ENCODE assay signal across 1 cellular context in the genomic region with DNA sequence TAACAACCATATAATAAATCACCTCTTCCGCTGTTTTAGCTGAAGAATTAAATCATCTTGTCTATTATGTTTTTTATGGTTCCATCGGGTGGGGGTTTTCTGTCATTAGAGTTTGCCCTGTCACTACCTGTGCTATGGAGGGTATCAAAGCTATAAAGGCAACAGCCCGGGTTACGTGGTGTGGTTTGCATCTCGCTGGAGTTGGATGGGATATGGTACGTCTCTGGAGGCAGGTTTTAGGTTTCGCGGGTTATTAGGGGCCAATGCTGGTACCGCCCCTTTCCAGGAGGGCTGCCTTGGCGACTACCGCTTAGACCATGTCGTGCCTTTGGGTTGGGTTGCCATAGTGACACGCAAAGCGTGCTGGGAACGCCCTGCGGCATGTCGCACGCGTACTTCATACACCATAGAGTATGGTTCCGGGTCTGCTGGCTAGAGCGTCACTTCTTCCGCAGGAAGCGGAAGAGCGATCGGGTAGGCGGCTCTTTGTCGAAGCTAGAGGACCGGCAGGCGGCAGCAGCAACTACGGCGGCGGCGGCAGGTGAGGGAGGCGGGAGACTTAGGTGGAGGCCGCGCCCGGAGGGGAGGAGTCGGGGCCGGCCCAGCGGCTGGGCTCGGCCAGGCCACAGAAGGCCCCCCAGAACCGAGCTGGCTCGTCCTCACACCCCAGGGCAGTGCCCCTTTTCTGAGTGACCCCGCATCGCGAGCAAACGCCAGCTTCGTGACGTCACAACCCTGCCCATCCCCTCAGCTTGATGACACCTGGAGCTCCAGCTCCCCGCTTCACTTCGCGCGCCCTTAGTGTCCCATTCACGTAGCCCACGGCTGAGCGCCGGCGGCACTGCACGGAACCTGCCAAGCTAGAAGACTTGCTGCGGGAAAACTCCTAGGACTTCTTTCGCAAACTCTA.
TF ChIP-seq lines count a peak whose summit lies in the region.

A gene with protein sequence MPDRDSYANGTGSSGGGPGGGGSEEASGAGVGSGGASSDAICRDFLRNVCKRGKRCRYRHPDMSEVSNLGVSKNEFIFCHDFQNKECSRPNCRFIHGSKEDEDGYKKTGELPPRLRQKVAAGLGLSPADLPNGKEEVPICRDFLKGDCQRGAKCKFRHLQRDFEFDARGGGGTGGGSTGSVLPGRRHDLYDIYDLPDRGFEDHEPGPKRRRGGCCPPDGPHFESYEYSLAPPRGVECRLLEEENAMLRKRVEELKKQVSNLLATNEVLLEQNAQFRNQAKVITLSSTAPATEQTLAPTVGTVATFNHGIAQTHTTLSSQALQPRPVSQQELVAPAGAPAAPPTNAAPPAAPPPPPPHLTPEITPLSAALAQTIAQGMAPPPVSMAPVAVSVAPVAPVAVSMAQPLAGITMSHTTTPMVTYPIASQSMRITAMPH (plus strand): TSS at position 489 of the 910 bp plus-strand sequence. CDS start 2,297 bp downstream, outside the sequence.

TF ChIP-seq in K562, 482 proteins besides CTCF, POLR2A, EP300 and RAD21 (continued from another document and continues in another):
- TF ChIP-seq, protein P1, sequence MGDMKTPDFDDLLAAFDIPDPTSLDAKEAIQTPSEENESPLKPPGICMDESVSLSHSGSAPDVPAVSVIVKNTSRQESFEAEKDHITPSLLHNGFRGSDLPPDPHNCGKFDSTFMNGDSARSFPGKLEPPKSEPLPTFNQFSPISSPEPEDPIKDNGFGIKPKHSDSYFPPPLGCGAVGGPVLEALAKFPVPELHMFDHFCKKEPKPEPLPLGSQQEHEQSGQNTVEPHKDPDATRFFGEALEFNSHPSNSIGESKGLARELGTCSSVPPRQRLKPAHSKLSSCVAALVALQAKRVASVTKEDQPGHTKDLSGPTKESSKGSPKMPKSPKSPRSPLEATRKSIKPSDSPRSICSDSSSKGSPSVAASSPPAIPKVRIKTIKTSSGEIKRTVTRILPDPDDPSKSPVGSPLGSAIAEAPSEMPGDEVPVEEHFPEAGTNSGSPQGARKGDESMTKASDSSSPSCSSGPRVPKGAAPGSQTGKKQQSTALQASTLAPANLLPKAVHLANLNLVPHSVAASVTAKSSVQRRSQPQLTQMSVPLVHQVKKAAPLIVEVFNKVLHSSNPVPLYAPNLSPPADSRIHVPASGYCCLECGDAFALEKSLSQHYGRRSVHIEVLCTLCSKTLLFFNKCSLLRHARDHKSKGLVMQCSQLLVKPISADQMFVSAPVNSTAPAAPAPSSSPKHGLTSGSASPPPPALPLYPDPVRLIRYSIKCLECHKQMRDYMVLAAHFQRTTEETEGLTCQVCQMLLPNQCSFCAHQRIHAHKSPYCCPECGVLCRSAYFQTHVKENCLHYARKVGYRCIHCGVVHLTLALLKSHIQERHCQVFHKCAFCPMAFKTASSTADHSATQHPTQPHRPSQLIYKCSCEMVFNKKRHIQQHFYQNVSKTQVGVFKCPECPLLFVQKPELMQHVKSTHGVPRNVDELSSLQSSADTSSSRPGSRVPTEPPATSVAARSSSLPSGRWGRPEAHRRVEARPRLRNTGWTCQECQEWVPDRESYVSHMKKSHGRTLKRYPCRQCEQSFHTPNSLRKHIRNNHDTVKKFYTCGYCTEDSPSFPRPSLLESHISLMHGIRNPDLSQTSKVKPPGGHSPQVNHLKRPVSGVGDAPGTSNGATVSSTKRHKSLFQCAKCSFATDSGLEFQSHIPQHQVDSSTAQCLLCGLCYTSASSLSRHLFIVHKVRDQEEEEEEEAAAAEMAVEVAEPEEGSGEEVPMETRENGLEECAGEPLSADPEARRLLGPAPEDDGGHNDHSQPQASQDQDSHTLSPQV (IDR thresholded peaks at IDR 0.05): no peak
- TF ChIP-seq, protein P2, sequence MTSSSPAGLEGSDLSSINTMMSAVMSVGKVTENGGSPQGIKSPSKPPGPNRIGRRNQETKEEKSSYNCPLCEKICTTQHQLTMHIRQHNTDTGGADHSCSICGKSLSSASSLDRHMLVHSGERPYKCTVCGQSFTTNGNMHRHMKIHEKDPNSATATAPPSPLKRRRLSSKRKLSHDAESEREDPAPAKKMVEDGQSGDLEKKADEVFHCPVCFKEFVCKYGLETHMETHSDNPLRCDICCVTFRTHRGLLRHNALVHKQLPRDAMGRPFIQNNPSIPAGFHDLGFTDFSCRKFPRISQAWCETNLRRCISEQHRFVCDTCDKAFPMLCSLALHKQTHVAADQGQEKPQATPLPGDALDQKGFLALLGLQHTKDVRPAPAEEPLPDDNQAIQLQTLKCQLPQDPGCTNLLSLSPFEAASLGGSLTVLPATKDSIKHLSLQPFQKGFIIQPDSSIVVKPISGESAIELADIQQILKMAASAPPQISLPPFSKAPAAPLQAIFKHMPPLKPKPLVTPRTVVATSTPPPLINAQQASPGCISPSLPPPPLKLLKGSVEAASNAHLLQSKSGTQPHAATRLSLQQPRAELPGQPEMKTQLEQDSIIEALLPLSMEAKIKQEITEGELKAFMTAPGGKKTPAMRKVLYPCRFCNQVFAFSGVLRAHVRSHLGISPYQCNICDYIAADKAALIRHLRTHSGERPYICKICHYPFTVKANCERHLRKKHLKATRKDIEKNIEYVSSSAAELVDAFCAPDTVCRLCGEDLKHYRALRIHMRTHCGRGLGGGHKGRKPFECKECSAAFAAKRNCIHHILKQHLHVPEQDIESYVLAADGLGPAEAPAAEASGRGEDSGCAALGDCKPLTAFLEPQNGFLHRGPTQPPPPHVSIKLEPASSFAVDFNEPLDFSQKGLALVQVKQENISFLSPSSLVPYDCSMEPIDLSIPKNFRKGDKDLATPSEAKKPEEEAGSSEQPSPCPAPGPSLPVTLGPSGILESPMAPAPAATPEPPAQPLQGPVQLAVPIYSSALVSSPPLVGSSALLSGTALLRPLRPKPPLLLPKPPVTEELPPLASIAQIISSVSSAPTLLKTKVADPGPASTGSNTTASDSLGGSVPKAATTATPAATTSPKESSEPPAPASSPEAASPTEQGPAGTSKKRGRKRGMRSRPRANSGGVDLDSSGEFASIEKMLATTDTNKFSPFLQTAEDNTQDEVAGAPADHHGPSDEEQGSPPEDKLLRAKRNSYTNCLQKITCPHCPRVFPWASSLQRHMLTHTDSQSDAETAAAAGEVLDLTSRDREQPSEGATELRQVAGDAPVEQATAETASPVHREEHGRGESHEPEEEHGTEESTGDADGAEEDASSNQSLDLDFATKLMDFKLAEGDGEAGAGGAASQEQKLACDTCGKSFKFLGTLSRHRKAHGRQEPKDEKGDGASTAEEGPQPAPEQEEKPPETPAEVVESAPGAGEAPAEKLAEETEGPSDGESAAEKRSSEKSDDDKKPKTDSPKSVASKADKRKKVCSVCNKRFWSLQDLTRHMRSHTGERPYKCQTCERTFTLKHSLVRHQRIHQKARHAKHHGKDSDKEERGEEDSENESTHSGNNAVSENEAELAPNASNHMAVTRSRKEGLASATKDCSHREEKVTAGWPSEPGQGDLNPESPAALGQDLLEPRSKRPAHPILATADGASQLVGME (CRISPR knock-in tag; IDR thresholded peaks at IDR 0.05): peak; percentile 61; the same call in 1 of the 2 replicates
- TF ChIP-seq ETV5 (CRISPR knock-in tag; IDR thresholded peaks at IDR 0.05; ENCODE audit: low read depth) (peak; percentile 96), SMARCE1 (IDR thresholded peaks at IDR 0.05) (no peak), CCAR2 (IDR thresholded peaks at IDR 0.05; ENCODE audit: low read depth, low read length) (no peak), ZBTB7A (IDR thresholded peaks at IDR 0.05; ENCODE audit: borderline replicate concordance, control insufficient read depth, low read depth, low read length) (no peak), PHF21A (IDR thresholded peaks at IDR 0.05; ENCODE audit: borderline replicate concordance, low read depth) (peak; percentile 8; the same call in 1 of the 2 replicates), GTF2A2 (tag; IDR thresholded peaks at IDR 0.05) (no peak), SIX5 (IDR thresholded peaks at IDR 0.05; ENCODE audit: borderline replicate concordance in 1 of 2, insufficient read depth in 1 of 2, low read depth in 1 of 2, low read length in 2 of 2) (peak; percentile 29 to 36; a peak in 2 of 4 replicates), XRCC3 (IDR thresholded peaks at IDR 0.05) (no peak), ZNF764 (CRISPR knock-in tag; IDR thresholded peaks at IDR 0.05; ENCODE audit: low read depth) (peak; percentile 90; the same call in 1 of the 2 replicates), ZNF507 (tag; conservative IDR thresholded peaks at IDR 0.05) (no peak), BRF1 (IDR thresholded peaks at IDR 0.05; ENCODE audit: borderline replicate concordance, extremely low read depth, insufficient read length) (no peak), PML (IDR thresholded peaks at IDR 0.05; ENCODE audit: low read length) (peak; percentile 87)
- TF ChIP-seq, protein P3, sequence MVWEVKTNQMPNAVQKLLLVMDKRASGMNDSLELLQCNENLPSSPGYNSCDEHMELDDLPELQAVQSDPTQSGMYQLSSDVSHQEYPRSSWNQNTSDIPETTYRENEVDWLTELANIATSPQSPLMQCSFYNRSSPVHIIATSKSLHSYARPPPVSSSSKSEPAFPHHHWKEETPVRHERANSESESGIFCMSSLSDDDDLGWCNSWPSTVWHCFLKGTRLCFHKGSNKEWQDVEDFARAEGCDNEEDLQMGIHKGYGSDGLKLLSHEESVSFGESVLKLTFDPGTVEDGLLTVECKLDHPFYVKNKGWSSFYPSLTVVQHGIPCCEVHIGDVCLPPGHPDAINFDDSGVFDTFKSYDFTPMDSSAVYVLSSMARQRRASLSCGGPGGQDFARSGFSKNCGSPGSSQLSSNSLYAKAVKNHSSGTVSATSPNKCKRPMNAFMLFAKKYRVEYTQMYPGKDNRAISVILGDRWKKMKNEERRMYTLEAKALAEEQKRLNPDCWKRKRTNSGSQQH (CRISPR knock-in tag; IDR thresholded peaks at IDR 0.05): peak; percentile 98
- TF ChIP-seq, protein P4, sequence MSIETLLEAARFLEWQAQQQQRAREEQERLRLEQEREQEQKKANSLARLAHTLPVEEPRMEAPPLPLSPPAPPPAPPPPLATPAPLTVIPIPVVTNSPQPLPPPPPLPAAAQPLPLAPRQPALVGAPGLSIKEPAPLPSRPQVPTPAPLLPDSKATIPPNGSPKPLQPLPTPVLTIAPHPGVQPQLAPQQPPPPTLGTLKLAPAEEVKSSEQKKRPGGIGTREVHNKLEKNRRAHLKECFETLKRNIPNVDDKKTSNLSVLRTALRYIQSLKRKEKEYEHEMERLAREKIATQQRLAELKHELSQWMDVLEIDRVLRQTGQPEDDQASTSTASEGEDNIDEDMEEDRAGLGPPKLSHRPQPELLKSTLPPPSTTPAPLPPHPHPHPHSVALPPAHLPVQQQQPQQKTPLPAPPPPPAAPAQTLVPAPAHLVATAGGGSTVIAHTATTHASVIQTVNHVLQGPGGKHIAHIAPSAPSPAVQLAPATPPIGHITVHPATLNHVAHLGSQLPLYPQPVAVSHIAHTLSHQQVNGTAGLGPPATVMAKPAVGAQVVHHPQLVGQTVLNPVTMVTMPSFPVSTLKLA (conservative IDR thresholded peaks at IDR 0.05): peak; percentile 97 to 98
- TF ChIP-seq, protein P5, sequence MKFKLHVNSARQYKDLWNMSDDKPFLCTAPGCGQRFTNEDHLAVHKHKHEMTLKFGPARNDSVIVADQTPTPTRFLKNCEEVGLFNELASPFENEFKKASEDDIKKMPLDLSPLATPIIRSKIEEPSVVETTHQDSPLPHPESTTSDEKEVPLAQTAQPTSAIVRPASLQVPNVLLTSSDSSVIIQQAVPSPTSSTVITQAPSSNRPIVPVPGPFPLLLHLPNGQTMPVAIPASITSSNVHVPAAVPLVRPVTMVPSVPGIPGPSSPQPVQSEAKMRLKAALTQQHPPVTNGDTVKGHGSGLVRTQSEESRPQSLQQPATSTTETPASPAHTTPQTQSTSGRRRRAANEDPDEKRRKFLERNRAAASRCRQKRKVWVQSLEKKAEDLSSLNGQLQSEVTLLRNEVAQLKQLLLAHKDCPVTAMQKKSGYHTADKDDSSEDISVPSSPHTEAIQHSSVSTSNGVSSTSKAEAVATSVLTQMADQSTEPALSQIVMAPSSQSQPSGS (CRISPR knock-in tag; IDR thresholded peaks at IDR 0.05): no peak
- TF ChIP-seq, protein P6, sequence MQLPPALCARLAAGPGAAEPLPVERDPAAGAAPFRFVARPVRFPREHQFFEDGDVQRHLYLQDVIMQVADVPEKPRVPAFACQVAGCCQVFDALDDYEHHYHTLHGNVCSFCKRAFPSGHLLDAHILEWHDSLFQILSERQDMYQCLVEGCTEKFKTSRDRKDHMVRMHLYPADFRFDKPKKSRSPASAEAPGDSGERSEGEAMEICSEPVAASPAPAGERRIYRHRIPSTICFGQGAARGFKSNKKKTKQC (CRISPR knock-in tag; IDR thresholded peaks at IDR 0.05): no peak; the same call in 1 of the 2 replicates
- TF ChIP-seq, protein P7, sequence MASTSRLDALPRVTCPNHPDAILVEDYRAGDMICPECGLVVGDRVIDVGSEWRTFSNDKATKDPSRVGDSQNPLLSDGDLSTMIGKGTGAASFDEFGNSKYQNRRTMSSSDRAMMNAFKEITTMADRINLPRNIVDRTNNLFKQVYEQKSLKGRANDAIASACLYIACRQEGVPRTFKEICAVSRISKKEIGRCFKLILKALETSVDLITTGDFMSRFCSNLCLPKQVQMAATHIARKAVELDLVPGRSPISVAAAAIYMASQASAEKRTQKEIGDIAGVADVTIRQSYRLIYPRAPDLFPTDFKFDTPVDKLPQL (IDR thresholded peaks at IDR 0.05; ENCODE audit: extremely low read depth, insufficient read length): peak; percentile 44
- TF ChIP-seq, protein P8, sequence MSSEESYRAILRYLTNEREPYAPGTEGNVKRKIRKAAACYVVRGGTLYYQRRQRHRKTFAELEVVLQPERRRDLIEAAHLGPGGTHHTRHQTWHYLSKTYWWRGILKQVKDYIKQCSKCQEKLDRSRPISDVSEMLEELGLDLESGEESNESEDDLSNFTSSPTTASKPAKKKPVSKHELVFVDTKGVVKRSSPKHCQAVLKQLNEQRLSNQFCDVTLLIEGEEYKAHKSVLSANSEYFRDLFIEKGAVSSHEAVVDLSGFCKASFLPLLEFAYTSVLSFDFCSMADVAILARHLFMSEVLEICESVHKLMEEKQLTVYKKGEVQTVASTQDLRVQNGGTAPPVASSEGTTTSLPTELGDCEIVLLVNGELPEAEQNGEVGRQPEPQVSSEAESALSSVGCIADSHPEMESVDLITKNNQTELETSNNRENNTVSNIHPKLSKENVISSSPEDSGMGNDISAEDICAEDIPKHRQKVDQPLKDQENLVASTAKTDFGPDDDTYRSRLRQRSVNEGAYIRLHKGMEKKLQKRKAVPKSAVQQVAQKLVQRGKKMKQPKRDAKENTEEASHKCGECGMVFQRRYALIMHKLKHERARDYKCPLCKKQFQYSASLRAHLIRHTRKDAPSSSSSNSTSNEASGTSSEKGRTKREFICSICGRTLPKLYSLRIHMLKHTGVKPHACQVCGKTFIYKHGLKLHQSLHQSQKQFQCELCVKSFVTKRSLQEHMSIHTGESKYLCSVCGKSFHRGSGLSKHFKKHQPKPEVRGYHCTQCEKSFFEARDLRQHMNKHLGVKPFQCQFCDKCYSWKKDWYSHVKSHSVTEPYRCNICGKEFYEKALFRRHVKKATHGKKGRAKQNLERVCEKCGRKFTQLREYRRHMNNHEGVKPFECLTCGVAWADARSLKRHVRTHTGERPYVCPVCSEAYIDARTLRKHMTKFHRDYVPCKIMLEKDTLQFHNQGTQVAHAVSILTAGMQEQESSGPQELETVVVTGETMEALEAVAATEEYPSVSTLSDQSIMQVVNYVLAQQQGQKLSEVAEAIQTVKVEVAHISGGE (CRISPR knock-in tag; IDR thresholded peaks at IDR 0.05): peak in 1 of 3 experiments; percentile 88; a peak in 3 of 6 replicates
- TF ChIP-seq, protein P9, sequence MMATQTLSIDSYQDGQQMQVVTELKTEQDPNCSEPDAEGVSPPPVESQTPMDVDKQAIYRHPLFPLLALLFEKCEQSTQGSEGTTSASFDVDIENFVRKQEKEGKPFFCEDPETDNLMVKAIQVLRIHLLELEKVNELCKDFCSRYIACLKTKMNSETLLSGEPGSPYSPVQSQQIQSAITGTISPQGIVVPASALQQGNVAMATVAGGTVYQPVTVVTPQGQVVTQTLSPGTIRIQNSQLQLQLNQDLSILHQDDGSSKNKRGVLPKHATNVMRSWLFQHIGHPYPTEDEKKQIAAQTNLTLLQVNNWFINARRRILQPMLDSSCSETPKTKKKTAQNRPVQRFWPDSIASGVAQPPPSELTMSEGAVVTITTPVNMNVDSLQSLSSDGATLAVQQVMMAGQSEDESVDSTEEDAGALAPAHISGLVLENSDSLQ (IDR thresholded peaks at IDR 0.05): peak; percentile 85
